ENCODE assay signal across 8 cellular contexts in the genomic region with DNA sequence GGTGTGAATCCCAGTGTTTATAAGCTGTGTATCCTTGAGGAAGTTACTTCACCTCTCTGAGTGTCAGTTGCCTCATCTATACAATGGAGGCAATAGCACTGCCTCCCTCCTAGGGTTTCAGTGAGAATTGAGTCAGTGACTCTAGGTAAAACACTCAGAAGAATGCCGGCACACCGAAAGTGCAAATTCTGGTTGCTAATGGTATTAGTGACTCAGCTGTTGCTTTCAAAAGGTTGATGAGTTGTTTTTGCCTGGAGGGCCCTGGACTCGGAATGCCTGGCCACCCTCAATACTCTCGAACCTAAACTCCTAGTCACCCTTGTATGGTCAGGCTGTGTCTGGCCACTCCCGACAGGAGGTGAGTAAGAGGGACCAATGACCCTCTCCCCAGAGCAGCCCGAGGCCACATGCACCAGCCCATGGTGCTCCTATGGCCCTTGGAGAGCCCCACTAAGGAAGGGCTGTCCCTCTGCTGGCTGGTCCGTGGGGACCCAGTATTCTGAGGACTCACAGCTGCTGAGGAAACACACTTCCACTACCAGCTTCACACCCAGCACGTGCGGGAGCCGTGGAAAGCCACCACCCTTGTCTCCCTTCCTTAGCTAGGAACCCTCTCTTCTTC.
A peak's percentile ranks its signal among the peaks of the same experiment; 100 is the strongest.
DNase-seq lines count a peak whose midpoint lies in the region; ATAC-seq and TF ChIP-seq lines count a peak whose summit lies in the region.

No MANE protein-coding gene starts in this region.

- H3K27me3 ChIP-seq in mammary epithelial cell (ENCODE audit: insufficient read depth, low read length) (no peaks in the 10 kb centered on the region), smooth muscle cell (ENCODE audit: low read depth) (no peaks in the 10 kb centered on the region)

- H2AFZ ChIP-seq in mammary epithelial cell (ENCODE audit: low read depth, low read length) (no peak overlapping the region), smooth muscle cell (ENCODE audit: low read depth) (no peak overlapping the region)

- TF ChIP-seq CTCF in mammary epithelial cell (conservative IDR thresholded peaks at IDR 0.05 in 1 of 2, IDR thresholded peaks at IDR 0.05 in 1 of 2; ENCODE audit: extremely low read depth in 1 of 2, insufficient read depth in 1 of 2, low read depth in 1 of 2, low read length in 2 of 2) (peak in 1 of 2 donors; percentile 30), smooth muscle cell (IDR thresholded peaks at IDR 0.05; ENCODE audit: borderline replicate concordance, insufficient read depth, poor library complexity, severe bottlenecking) (no peak)

- H3K79me2 ChIP-seq in mammary epithelial cell (ENCODE audit: insufficient read depth, low read length) (no peaks in the 10 kb centered on the region), smooth muscle cell (ENCODE audit: low read depth) (no peaks in the 10 kb centered on the region)

- H3K27ac ChIP-seq in mammary epithelial cell (ENCODE audit: insufficient read depth, low read depth, low read length) (peak overlapping the region; percentile 100), smooth muscle cell (ENCODE audit: low read depth) (peak overlapping the region; percentile 96)

- no peaks in the 10 kb centered on the region for H3K36me3 ChIP-seq in mammary epithelial cell (ENCODE audit: insufficient read depth, low read length)
- H3K36me3 ChIP-seq in smooth muscle cell (ENCODE audit: low read depth) = no peaks in the 10 kb centered on the region

- peak overlapping the region; percentile 35 for H3K4me2 ChIP-seq in mammary epithelial cell (ENCODE audit: insufficient read depth, low read depth, low read length)
- H3K4me2 ChIP-seq in smooth muscle cell = peak overlapping the region; percentile 58

- H3K4me3 ChIP-seq in mammary epithelial cell (replicated peaks in 1 of 3; ENCODE audit: insufficient read depth in 1 of 3, low read depth in 2 of 3, low read length in 3 of 3) = no peak overlapping the region
- no peak overlapping the region for H3K4me3 ChIP-seq in smooth muscle cell

- no TSS peak for BruUV-seq in mammary epithelial cell (replicated peaks; lab: Mats Ljungman, UMichigan)

- intact Hi-C loops in mammary epithelial cell (cut with micrococcal nuclease) (loop anchor here (1.0 to 2.0 kb wide), 9 partner anchors 11 to 60 kb away; no protein-coding TSS in a partner anchor), left ventricle myocardium superior (cut with micrococcal nuclease) (no loop called here)

- peaks cover 44% of the 10 kb centered on the region for H3K4me1 ChIP-seq in mammary epithelial cell (ENCODE audit: insufficient read depth, low read length)
- H3K4me1 ChIP-seq in smooth muscle cell (ENCODE audit: low read depth) = peaks cover 45% of the 10 kb centered on the region

- peaks cover 27% of the 10 kb centered on the region for H3F3A ChIP-seq in smooth muscle cell (ENCODE audit: low read depth)

- H4K20me1 ChIP-seq in mammary epithelial cell (ENCODE audit: insufficient read depth, low read length) (no peaks in the 10 kb centered on the region), smooth muscle cell (ENCODE audit: low read depth) (no peaks in the 10 kb centered on the region)

- CTCF ChIA-PET in mammary epithelial cell (lab: Charles Lee; ENCODE audit: low non-redundant PET) = interaction anchor here (0.6 kb wide), 1 partner anchor 50 kb away, joined by 3 read pairs; no protein-coding TSS in a partner anchor

- DNase-seq in SIG-M5 treated with dmso at 0.1 percent for 504 hours (lab: John Stamatoyannopoulos, UW; ENCODE audit: unreplicated experiment) (peak; percentile 24), SIG-M5 (lab: John Stamatoyannopoulos, UW) (no peak), mammary epithelial cell (peak; percentile 100), smooth muscle cell (lab: John Stamatoyannopoulos, UW; ENCODE audit: unreplicated experiment) (no peak), amygdala (lab: John Stamatoyannopoulos, UW) (no peak), left ventricle myocardium superior (no peak), SKM-1 (lab: John Stamatoyannopoulos, UW; ENCODE audit: unreplicated experiment) (no peak)

- H3K9ac ChIP-seq in mammary epithelial cell (ENCODE audit: insufficient read depth, low read length) = peak overlapping the region; percentile 97
- H3K9ac ChIP-seq in smooth muscle cell (ENCODE audit: low read depth) = peak overlapping the region; percentile 77

- 7% methylated on average over 9 of the region's 10 CpGs for WGBS in mammary epithelial cell (ENCODE audit: low coverage, missing lambda C conversion rate)
- 39% methylated on average over 10 of the region's 10 CpGs for WGBS in smooth muscle cell (ENCODE audit: low lambda C conversion rate)

- in situ Hi-C loops in mammary epithelial cell (cut with MboI; ENCODE audit: low sequenced_read_pairs in 2 of 2) = no loop called here

- dilution Hi-C loops in mammary epithelial cell (cut with HindIII; ENCODE audit: low sequenced_read_pairs) = loop anchor here (5.0 to 25.0 kb wide), 2 partner anchors 32 to 898 kb away; no protein-coding TSS in a partner anchor

- H3K9me3 ChIP-seq in mammary epithelial cell (replicated peaks; ENCODE audit: insufficient read depth, low read length) = peaks cover 2% of the 10 kb centered on the region
- no peaks in the 10 kb centered on the region for H3K9me3 ChIP-seq in smooth muscle cell (replicated peaks; ENCODE audit: low read depth)

- ATAC-seq in HG03342 (IDR thresholded peaks at IDR 0.05; ENCODE audit: unreplicated experiment) (peak; percentile 52), left ventricle myocardium superior (no peak)

Comparison
In these comparisons a context has a peak if more than half of its experiments do, and no peak if none do; other contexts are left out.
1. DNase-seq: peak in SIG-M5 treated with dmso at 0.1 percent for 504 hours (single experiment) and mammary epithelial cell (single experiment); none in SIG-M5 (single experiment), smooth muscle cell (single experiment), amygdala (0 of 56), left ventricle myocardium superior (single experiment) and SKM-1 (single experiment).